Comparison of ENCODE assay signal across 9 cellular contexts in genomic region chr5:179558912-179559279, GRCh38. TPM values are rescaled to one million over a fixed set of nuclear protein-coding genes. Genes with fewer than 3 reads are reported as not detected.
DNase-seq lines count a peak whose midpoint lies in the region; ATAC-seq and TF ChIP-seq lines count a peak whose summit lies in the region.
"Had no signal": no experiment of that assay in that cellular context is flagged by ENCODE, and none has a peak within 500 bp of the region (broad histone marks: within the 10 kb centered on the region; RNA-seq: fewer than 3 reads in every experiment).

No MANE protein-coding gene starts in this region.

- intact Hi-C loops in left ventricle myocardium inferior (cut with micrococcal nuclease) = no loop called here

- no peaks in the 10 kb centered on the region for H3K27me3 ChIP-seq in left ventricle myocardium inferior (ENCODE audit: low read depth)
- H3K27me3 ChIP-seq: BLaER1 had no signal

- no peaks in the 10 kb centered on the region for H3K9me3 ChIP-seq in left ventricle myocardium inferior (replicated peaks)
- H3K9me3 ChIP-seq: BLaER1 had no signal

- peaks cover 23% of the 10 kb centered on the region for H3K4me1 ChIP-seq in left ventricle myocardium inferior
- H3K4me1 ChIP-seq: BLaER1 had no signal

- H3K9me3 Mint-ChIP-seq in activated naive CD4-positive, alpha-beta T cell treated with anti-CD3 and anti-CD28 coated beads, Interleukin-2, amount 50 U/mL, for 72 hours = no peaks in the 10 kb centered on the region

- H3K36me3 Mint-ChIP-seq in activated naive CD4-positive, alpha-beta T cell treated with anti-CD3 and anti-CD28 coated beads, Interleukin-2, amount 50 U/mL, for 72 hours = peaks cover 6 to 16% of the 10 kb centered on the region in 2 donors

- H3K27ac Mint-ChIP-seq in activated naive CD4-positive, alpha-beta T cell treated with anti-CD3 and anti-CD28 coated beads, Interleukin-2, amount 50 U/mL, for 72 hours = peak overlapping the region; percentile 87 to 92

- peak in 1 of 2 donors; percentile 6 for ATAC-seq in activated naive CD4-positive, alpha-beta T cell treated with anti-CD3 and anti-CD28 coated beads, Interleukin-2, amount 50 U/mL, for 72 hours
- ATAC-seq in HG02759 (IDR thresholded peaks at IDR 0.05; ENCODE audit: unreplicated experiment) = no peak
- no peak for ATAC-seq in HG02623 (IDR thresholded peaks at IDR 0.05; ENCODE audit: unreplicated experiment)

- peak overlapping the region; percentile 72 for H3K4me3 ChIP-seq in left ventricle myocardium inferior
- H3K4me3 ChIP-seq: BLaER1 had no signal

- no peak for TF ChIP-seq CTCF in left ventricle myocardium inferior (IDR thresholded peaks at IDR 0.05; ENCODE audit: borderline replicate concordance)

- DNase-seq in NCI-H1436 (lab: John Stamatoyannopoulos, UW) = peak; percentile 4
- no peak for DNase-seq in NCI-H1436 treated with DMSO at 0.1 percent for 48 hours (lab: John Stamatoyannopoulos, UW)
- peak; percentile 18 to 33 for DNase-seq in NCI-H1930 (lab: John Stamatoyannopoulos, UW)
- peak in 1 of 2 donors; percentile 12 for DNase-seq in activated naive CD4-positive, alpha-beta T cell treated with anti-CD3 and anti-CD28 coated beads, Interleukin-2, amount 50 U/mL, for 72 hours (ENCODE audit: low spot score in 2 of 2)
- no peak for DNase-seq in left ventricle myocardium inferior
- DNase-seq in putamen (ENCODE audit: low spot score) = peak; percentile 25

- H3K27ac ChIP-seq in left ventricle myocardium inferior (replicated peaks) = peak overlapping the region; percentile 91
- H3K27ac ChIP-seq: BLaER1 had no signal

- peaks cover 27% of the 10 kb centered on the region for H3K36me3 ChIP-seq in left ventricle myocardium inferior

RNA-seq across cellular contexts. Expression of gene RUFY1, which starts 8.5 kb away (rescaled TPM):
- total RNA-seq in activated naive CD4-positive, alpha-beta T cell treated with anti-CD3 and anti-CD28 coated beads, Interleukin-2, amount 50 U/mL, for 72 hours = 10 to 100 TPM; 30.7 to 60.9 TPM
- 21.5 TPM for total RNA-seq in left ventricle myocardium inferior

Comparison
In these comparisons a context has a peak if more than half of its experiments do, and no peak if none do; other contexts are left out.
1. DNase-seq: peak in NCI-H1436 (single experiment), NCI-H1930 (2 of 2) and putamen (single experiment); none in NCI-H1436 treated with DMSO at 0.1 percent for 48 hours (single experiment) and left ventricle myocardium inferior (single experiment).